Comparison of ENCODE assay signal across 2 cellular contexts in the genomic region with DNA sequence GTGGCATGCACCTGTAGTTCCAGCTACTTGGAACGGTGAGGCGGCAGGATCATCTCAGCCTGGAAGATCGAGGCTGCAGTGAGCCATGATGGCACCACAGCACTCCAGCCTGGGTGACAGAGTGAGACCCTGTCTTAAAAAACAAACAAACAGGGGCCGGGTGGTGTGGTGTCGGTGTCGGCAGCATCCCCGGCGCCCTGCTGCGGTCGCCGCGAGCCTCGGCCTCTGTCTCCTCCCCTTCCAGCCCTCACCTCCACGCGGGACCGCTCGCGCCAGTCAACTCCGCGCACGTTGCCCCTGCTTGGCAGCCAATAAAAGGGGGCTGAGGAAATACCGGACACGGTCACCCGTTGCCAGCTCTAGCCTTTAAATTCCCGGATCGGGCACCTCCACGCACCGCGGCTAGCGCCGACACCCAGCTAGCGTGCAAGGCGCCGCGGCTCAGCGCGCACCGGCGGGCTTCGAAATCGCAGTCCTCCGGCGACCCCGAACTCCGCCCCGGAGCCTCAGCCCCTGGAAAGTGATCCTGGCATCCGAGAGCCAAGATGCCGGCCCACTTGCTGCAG.
TF ChIP-seq lines count a peak whose summit lies in the region.

No MANE protein-coding gene starts in this region.

TF ChIP-seq in SK-N-SH, 30 proteins besides CTCF, POLR2A, EP300 and RAD21 (continued from another document):
- TF ChIP-seq, protein P1, sequence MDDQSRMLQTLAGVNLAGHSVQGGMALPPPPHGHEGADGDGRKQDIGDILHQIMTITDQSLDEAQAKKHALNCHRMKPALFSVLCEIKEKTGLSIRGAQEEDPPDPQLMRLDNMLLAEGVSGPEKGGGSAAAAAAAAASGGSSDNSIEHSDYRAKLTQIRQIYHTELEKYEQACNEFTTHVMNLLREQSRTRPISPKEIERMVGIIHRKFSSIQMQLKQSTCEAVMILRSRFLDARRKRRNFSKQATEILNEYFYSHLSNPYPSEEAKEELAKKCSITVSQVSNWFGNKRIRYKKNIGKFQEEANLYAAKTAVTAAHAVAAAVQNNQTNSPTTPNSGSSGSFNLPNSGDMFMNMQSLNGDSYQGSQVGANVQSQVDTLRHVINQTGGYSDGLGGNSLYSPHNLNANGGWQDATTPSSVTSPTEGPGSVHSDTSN (IDR thresholded peaks at IDR 0.05), result no peak

TF ChIP-seq in SK-N-SH treated with all-trans-retinoic acid at 6 μM for 48 hours, 23 proteins besides CTCF, POLR2A, EP300 and RAD21 (continued from another document):
- TF ChIP-seq, protein P2, sequence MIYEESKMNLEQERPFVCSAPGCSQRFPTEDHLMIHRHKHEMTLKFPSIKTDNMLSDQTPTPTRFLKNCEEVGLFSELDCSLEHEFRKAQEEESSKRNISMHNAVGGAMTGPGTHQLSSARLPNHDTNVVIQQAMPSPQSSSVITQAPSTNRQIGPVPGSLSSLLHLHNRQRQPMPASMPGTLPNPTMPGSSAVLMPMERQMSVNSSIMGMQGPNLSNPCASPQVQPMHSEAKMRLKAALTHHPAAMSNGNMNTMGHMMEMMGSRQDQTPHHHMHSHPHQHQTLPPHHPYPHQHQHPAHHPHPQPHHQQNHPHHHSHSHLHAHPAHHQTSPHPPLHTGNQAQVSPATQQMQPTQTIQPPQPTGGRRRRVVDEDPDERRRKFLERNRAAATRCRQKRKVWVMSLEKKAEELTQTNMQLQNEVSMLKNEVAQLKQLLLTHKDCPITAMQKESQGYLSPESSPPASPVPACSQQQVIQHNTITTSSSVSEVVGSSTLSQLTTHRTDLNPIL (CRISPR knock-in tag; IDR thresholded peaks at IDR 0.05; ENCODE audit: low read depth), result no peak
- TF ChIP-seq ESRRG (CRISPR knock-in tag; IDR thresholded peaks at IDR 0.05) (no peak), ZFP30 (CRISPR knock-in tag; IDR thresholded peaks at IDR 0.05) (no peak), OSR1 (CRISPR knock-in tag; IDR thresholded peaks at IDR 0.05) (no peak)
